In genomic region chr1:147238925-147239820, GRCh38 we compare ENCODE assay signal across 2 cellular contexts.
TF ChIP-seq lines count a peak whose summit lies in the region.

No MANE protein-coding gene starts in this region.

TF ChIP-seq in GM23338, 12 proteins besides CTCF, POLR2A, EP300 and RAD21:
- TF ChIP-seq EZH2 (IDR thresholded peaks at IDR 0.05; ENCODE audit: low read depth, unreplicated experiment) (no peak), ZNF331 (CRISPR knock-in tag; IDR thresholded peaks at IDR 0.05; ENCODE audit: low read depth) (no peak), JUNB (IDR thresholded peaks at IDR 0.05; ENCODE audit: unreplicated experiment) (no peak), CREB1 (CRISPR knock-in tag; IDR thresholded peaks at IDR 0.05; ENCODE audit: low read depth) (no peak), STAT1 (IDR thresholded peaks at IDR 0.05; ENCODE audit: unreplicated experiment) (no peak), EZH2phosphoT487 (IDR thresholded peaks at IDR 0.05; ENCODE audit: unreplicated experiment) (no peak), REST (IDR thresholded peaks at IDR 0.05; ENCODE audit: unreplicated experiment) (no peak), ZNF114 (CRISPR knock-in tag; IDR thresholded peaks at IDR 0.05) (no peak)

TF ChIP-seq in H1, 55 proteins besides CTCF, POLR2A, EP300 and RAD21:
- TF ChIP-seq TCF12 (IDR thresholded peaks at IDR 0.05; ENCODE audit: low read depth, low read length) = no peak
- no peak for TF ChIP-seq MAX (IDR thresholded peaks at IDR 0.05)
- TF ChIP-seq EZH2 (IDR thresholded peaks at IDR 0.05; ENCODE audit: low read depth, low read length, severe bottlenecking) = no peak
- TF ChIP-seq EGR1 (IDR thresholded peaks at IDR 0.05; ENCODE audit: borderline replicate concordance, low read depth, low read length) = no peak
- TF ChIP-seq KDM5A (IDR thresholded peaks at IDR 0.05; ENCODE audit: low read length) = no peak
- no peak for TF ChIP-seq SIX5 (IDR thresholded peaks at IDR 0.05; ENCODE audit: low read depth, low read length)
TF ChIP-seq in H1: peak in this region for 0.
